Comparison of ENCODE assay signal across 24 cellular contexts in the genomic region with DNA sequence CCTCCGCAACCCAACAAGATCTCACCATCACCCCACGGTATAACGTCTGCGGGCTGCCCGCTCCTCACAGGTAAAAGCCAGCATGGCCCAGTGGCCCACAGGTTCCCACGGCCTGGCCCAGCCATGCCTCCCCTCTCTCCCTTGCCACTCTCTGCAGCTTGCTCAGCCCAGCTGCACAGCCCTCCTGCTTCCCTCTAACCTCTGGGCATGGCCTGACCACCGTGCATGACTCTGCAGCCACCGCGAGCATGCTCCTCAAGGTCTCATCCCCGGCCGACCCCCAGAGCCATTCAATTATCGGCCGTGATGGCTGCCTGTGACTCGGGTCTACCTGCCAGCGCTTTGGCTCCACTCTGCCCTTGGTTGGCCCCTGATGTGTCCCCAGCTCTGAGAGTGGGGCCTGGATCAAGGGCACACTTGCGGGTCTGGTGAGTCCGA.
DNase-seq lines count a peak whose midpoint lies in the region; ATAC-seq and TF ChIP-seq lines count a peak whose summit lies in the region.
"Had no signal": no experiment of that assay in that cellular context is flagged by ENCODE, and none has a peak within 500 bp of the region (broad histone marks: within the 10 kb centered on the region; RNA-seq: fewer than 3 reads in every experiment).

No MANE protein-coding gene starts in this region.

- H2BK15ac ChIP-seq in mesenchymal stem cell (ENCODE audit: low read depth, poor library complexity, severe bottlenecking) = no peak overlapping the region

- no peak overlapping the region for H3K27ac ChIP-seq in GM23338 (ENCODE audit: low read depth)
- H3K27ac ChIP-seq in endodermal cell (ENCODE audit: low read depth, low read length) = no peak overlapping the region
- no peak overlapping the region for H3K27ac ChIP-seq in lower lobe of right lung
- no peak overlapping the region for H3K27ac ChIP-seq in mesenchymal stem cell (ENCODE audit: low read length, poor library complexity, severe bottlenecking)
- H3K27ac ChIP-seq: GM23248, HL-60 had no signal

- no peak overlapping the region for H4K8ac ChIP-seq in mesenchymal stem cell (ENCODE audit: low read length)

- H3K9ac ChIP-seq in endodermal cell (ENCODE audit: extremely low read depth, low read length, poor library complexity, severe bottlenecking) (no peak overlapping the region), mesenchymal stem cell (ENCODE audit: low read length) (no peak overlapping the region)
- H3K9ac ChIP-seq: GM23248 had no signal

- no peaks in the 10 kb centered on the region for H3K27me3 ChIP-seq in GM23338 (ENCODE audit: insufficient read depth)
- no peaks in the 10 kb centered on the region for H3K27me3 ChIP-seq in endodermal cell (ENCODE audit: control insufficient read depth, insufficient read depth, low read length, poor library complexity, severe bottlenecking)
- H3K27me3 ChIP-seq in lower lobe of right lung (ENCODE audit: low read depth) = no peaks in the 10 kb centered on the region
- peaks cover 0 to 2% of the 10 kb centered on the region in 2 experiments for H3K27me3 ChIP-seq in mesenchymal stem cell (ENCODE audit: control insufficient read depth in 1 of 2, insufficient read depth in 1 of 2, low read length in 2 of 2)

- no peak overlapping the region for H3K4me3 ChIP-seq in GM23338
- no peak overlapping the region for H3K4me3 ChIP-seq in endodermal cell (ENCODE audit: low read length)
- no peak overlapping the region for H3K4me3 ChIP-seq in lower lobe of right lung
- H3K4me3 ChIP-seq in mesenchymal stem cell (ENCODE audit: insufficient read depth in 1 of 2, low read depth in 1 of 2, low read length in 2 of 2) = no peak overlapping the region
- H3K4me3 ChIP-seq: GM23248 had no signal

- H3K9me3 ChIP-seq in endodermal cell (ENCODE audit: control insufficient read depth, low read length) = no peaks in the 10 kb centered on the region
- H3K9me3 ChIP-seq in lower lobe of right lung = no peaks in the 10 kb centered on the region
- no peaks in the 10 kb centered on the region for H3K9me3 ChIP-seq in mesenchymal stem cell (ENCODE audit: control insufficient read depth, low read length)

- H3K4me1 ChIP-seq in GM23338 (ENCODE audit: insufficient read depth) (no peaks in the 10 kb centered on the region), endodermal cell (ENCODE audit: control insufficient read depth, insufficient read depth, low read length) (no peaks in the 10 kb centered on the region), lower lobe of right lung (no peaks in the 10 kb centered on the region), mesenchymal stem cell (ENCODE audit: control insufficient read depth, insufficient read depth, low read depth, low read length) (no peaks in the 10 kb centered on the region)

- H3K4me2 ChIP-seq in GM23338 = no peak overlapping the region
- no peak overlapping the region for H3K4me2 ChIP-seq in mesenchymal stem cell (ENCODE audit: low read length, poor library complexity, severe bottlenecking)

- H3K18ac ChIP-seq in mesenchymal stem cell (ENCODE audit: low read depth in 1 of 2, low read length in 2 of 2) = no peak overlapping the region

- H3K23ac ChIP-seq in mesenchymal stem cell (ENCODE audit: low read length in 2 of 2) = no peak overlapping the region

- no peaks in the 10 kb centered on the region for H3F3A ChIP-seq in GM23338 (replicated peaks; ENCODE audit: low read depth)

- peaks cover 3% of the 10 kb centered on the region for H3K79me2 ChIP-seq in GM23338 (replicated peaks; ENCODE audit: insufficient read depth)

- no peak overlapping the region for H3K4me3 Mint-ChIP-seq in GM23338
- no peak overlapping the region for H3K4me3 Mint-ChIP-seq in endodermal cell

- no peaks in the 10 kb centered on the region for H3K36me3 ChIP-seq in GM23338 (ENCODE audit: insufficient read depth)
- H3K36me3 ChIP-seq in endodermal cell (ENCODE audit: control insufficient read depth, insufficient read depth, low read length) = no peaks in the 10 kb centered on the region
- H3K36me3 ChIP-seq in lower lobe of right lung = no peaks in the 10 kb centered on the region
- no peaks in the 10 kb centered on the region for H3K36me3 ChIP-seq in mesenchymal stem cell (ENCODE audit: control insufficient read depth in 1 of 2, insufficient read depth in 2 of 2, low read depth in 1 of 2, low read length in 2 of 2)

- H3K27ac Mint-ChIP-seq in GM23338 (no peak overlapping the region), endodermal cell (peak overlapping the region; percentile 39)

- 90 to 98% methylated on average over 5 to 17 of the region's 17 CpGs for WGBS in endodermal cell (ENCODE audit: insufficient coverage in 1 of 2, insufficient read length in 1 of 2), 2 experiments
- 92% methylated on average over 17 of the region's 17 CpGs for WGBS in mesenchymal stem cell

- H2BK120ac ChIP-seq in mesenchymal stem cell (ENCODE audit: low read depth, low read length) = no peak overlapping the region

- H3K36me3 Mint-ChIP-seq in GM23338 (ENCODE audit: low read depth) = peaks cover 3% of the 10 kb centered on the region; the same call in 1 of the 3 replicates
- H3K36me3 Mint-ChIP-seq in endodermal cell (ENCODE audit: low read depth) = no peaks in the 10 kb centered on the region

- H2BK12ac ChIP-seq in mesenchymal stem cell (ENCODE audit: low read length in 2 of 2) = no peak overlapping the region

- no peak overlapping the region for H2BK5ac ChIP-seq in mesenchymal stem cell (ENCODE audit: low read depth, low read length, poor library complexity, severe bottlenecking)

- no peak for TF ChIP-seq CTCF in GM23338 (conservative IDR thresholded peaks at IDR 0.05; ENCODE audit: low read depth in 2 of 2)
- TF ChIP-seq CTCF in endodermal cell (conservative IDR thresholded peaks at IDR 0.05) = no peak
- TF ChIP-seq CTCF in lower lobe of right lung (IDR thresholded peaks at IDR 0.05) = no peak

- no peak overlapping the region for H3K4ac ChIP-seq in mesenchymal stem cell (ENCODE audit: low read depth in 1 of 2, low read length in 2 of 2)

- ATAC-seq in GM23338 (peak; percentile 18; the same call in 1 of the 3 replicates), lower lobe of right lung (no peak), GM18868 (IDR thresholded peaks at IDR 0.05; ENCODE audit: unreplicated experiment) (no peak), GM18907 (IDR thresholded peaks at IDR 0.05; ENCODE audit: unreplicated experiment) (no peak)

- H3K79me1 ChIP-seq in mesenchymal stem cell (replicated peaks; ENCODE audit: low read length, poor library complexity, severe bottlenecking) = peaks cover 5% of the 10 kb centered on the region

- peaks cover 3% of the 10 kb centered on the region; the same call in 1 of the 2 replicates for H4K20me1 ChIP-seq in GM23338 (replicated peaks; ENCODE audit: insufficient read depth)

- H2AK5ac ChIP-seq in mesenchymal stem cell (ENCODE audit: low read length, severe bottlenecking) = no peak overlapping the region

- H4K91ac ChIP-seq in mesenchymal stem cell (ENCODE audit: low read length) = no peak overlapping the region

- H3K9me3 Mint-ChIP-seq in GM23338 (no peaks in the 10 kb centered on the region), endodermal cell (no peaks in the 10 kb centered on the region)

- peaks cover 27% of the 10 kb centered on the region for H3K4me1 Mint-ChIP-seq in GM23338
- no peaks in the 10 kb centered on the region for H3K4me1 Mint-ChIP-seq in endodermal cell

- DNase-seq in GM23338 (ENCODE audit: low spot score) (no peak), endodermal cell (peak; percentile 38), lower lobe of right lung (peak; percentile 34), posterior vena cava (ENCODE audit: low spot score) (peak; percentile 76), ureter (ENCODE audit: low spot score) (no peak), mesenchymal stem cell (no peak)
- DNase-seq: 8988T, ACHN, DMS153, DND-41, GM23248, HCEC 1CT, NCI-H1048, NCI-H1417, NCI-H1694, NCI-H2029 treated with DMSO at 0.1 percent for 48 hours, NCI-H2227 treated with DMSO at 0.1 percent for 48 hours, NCI-H510A, NCI-H69, RPMI8226, SHP77 had no signal

- peaks cover 11% of the 10 kb centered on the region for H3K27me3 Mint-ChIP-seq in GM23338 (ENCODE audit: insufficient read depth, low read depth, poor library complexity)
- no peaks in the 10 kb centered on the region for H3K27me3 Mint-ChIP-seq in endodermal cell (ENCODE audit: insufficient read depth)

- intact Hi-C loops in lower lobe of right lung (cut with DNase I) = no loop called here
- intact Hi-C loops in posterior vena cava (cut with DNase I) = no loop called here

- H2AFZ ChIP-seq in GM23338 (no peak overlapping the region), mesenchymal stem cell (ENCODE audit: low read depth, low read length) (no peak overlapping the region)
- H2AFZ ChIP-seq: GM23248 had no signal

- no peak overlapping the region for H3K14ac ChIP-seq in mesenchymal stem cell (ENCODE audit: low read length in 2 of 2)

- no peaks in the 10 kb centered on the region for H3K9me2 ChIP-seq in GM23338 (ENCODE audit: insufficient read depth)

TF ChIP-seq in GM23338, 12 proteins besides CTCF, POLR2A, EP300 and RAD21 (continues in another document):
- TF ChIP-seq EZH2phosphoT487 (IDR thresholded peaks at IDR 0.05; ENCODE audit: unreplicated experiment) (no peak), ZNF114 (CRISPR knock-in tag; IDR thresholded peaks at IDR 0.05) (no peak), CREB1 (CRISPR knock-in tag; IDR thresholded peaks at IDR 0.05; ENCODE audit: low read depth) (no peak), STAT1 (IDR thresholded peaks at IDR 0.05; ENCODE audit: unreplicated experiment) (no peak)
- TF ChIP-seq, protein P1, sequence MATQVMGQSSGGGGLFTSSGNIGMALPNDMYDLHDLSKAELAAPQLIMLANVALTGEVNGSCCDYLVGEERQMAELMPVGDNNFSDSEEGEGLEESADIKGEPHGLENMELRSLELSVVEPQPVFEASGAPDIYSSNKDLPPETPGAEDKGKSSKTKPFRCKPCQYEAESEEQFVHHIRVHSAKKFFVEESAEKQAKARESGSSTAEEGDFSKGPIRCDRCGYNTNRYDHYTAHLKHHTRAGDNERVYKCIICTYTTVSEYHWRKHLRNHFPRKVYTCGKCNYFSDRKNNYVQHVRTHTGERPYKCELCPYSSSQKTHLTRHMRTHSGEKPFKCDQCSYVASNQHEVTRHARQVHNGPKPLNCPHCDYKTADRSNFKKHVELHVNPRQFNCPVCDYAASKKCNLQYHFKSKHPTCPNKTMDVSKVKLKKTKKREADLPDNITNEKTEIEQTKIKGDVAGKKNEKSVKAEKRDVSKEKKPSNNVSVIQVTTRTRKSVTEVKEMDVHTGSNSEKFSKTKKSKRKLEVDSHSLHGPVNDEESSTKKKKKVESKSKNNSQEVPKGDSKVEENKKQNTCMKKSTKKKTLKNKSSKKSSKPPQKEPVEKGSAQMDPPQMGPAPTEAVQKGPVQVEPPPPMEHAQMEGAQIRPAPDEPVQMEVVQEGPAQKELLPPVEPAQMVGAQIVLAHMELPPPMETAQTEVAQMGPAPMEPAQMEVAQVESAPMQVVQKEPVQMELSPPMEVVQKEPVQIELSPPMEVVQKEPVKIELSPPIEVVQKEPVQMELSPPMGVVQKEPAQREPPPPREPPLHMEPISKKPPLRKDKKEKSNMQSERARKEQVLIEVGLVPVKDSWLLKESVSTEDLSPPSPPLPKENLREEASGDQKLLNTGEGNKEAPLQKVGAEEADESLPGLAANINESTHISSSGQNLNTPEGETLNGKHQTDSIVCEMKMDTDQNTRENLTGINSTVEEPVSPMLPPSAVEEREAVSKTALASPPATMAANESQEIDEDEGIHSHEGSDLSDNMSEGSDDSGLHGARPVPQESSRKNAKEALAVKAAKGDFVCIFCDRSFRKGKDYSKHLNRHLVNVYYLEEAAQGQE (IDR thresholded peaks at IDR 0.05; ENCODE audit: unreplicated experiment) = no peak

Comparison
In these comparisons a context has a peak if more than half of its experiments do, and no peak if none do; other contexts are left out.
1. DNase-seq: peak in endodermal cell (single experiment), lower lobe of right lung (single experiment) and posterior vena cava (single experiment); none in GM23338 (single experiment), ureter (single experiment) and mesenchymal stem cell (single experiment).